8 cellular contexts compared by ENCODE assay signal in genomic region chr6:167968091-167968490, GRCh38. TPM values are rescaled to one million over a fixed set of nuclear protein-coding genes. Genes with fewer than 3 reads are reported as not detected.
DNase-seq lines count a peak whose midpoint lies in the region; ATAC-seq and TF ChIP-seq lines count a peak whose summit lies in the region.

No MANE protein-coding gene starts in this region.

- peak; percentile 86 for ATAC-seq in WTC11

- no peak overlapping the region for H3K27ac Mint-ChIP-seq in CD14-positive monocyte
- no peak overlapping the region for H3K27ac Mint-ChIP-seq in WTC11
- no peak overlapping the region for H3K27ac Mint-ChIP-seq in immature natural killer cell

- no peaks in the 10 kb centered on the region for H3K27me3 ChIP-seq in HAP-1 (ENCODE audit: low read depth)

- no peak for DNase-seq in CD14-positive monocyte (ENCODE audit: low spot score)
- peak; percentile 21 to 73 for DNase-seq in HAP-1 (ENCODE audit: low spot score in 2 of 2)
- DNase-seq in WTC11 (ENCODE audit: low spot score) = peak; percentile 83
- DNase-seq in kidney glomerular epithelial cell (lab: John Stamatoyannopoulos, UW) = peak; percentile 44
- DNase-seq in NCI-H226 = no peak
- no peak for DNase-seq in KG1 (lab: John Stamatoyannopoulos, UW)
- no peak for DNase-seq in NOMO-1 treated with DMSO at 0.1 percent for 48 hours (lab: John Stamatoyannopoulos, UW; ENCODE audit: unreplicated experiment)
- no peak for DNase-seq in immature natural killer cell

- peaks cover 0 to 6% (median 2%) of the 10 kb centered on the region in 7 donors for H3K9me3 Mint-ChIP-seq in CD14-positive monocyte
- no peaks in the 10 kb centered on the region for H3K9me3 Mint-ChIP-seq in WTC11
- no peaks in the 10 kb centered on the region for H3K9me3 Mint-ChIP-seq in immature natural killer cell

- H3K9me3 ChIP-seq in HAP-1 = no peaks in the 10 kb centered on the region

- POLR2A ChIA-PET in WTC11 (lab: Charles Lee) = no interaction called here

- no peaks in the 10 kb centered on the region for H3K4me1 Mint-ChIP-seq in CD14-positive monocyte
- H3K4me1 Mint-ChIP-seq in WTC11 = peaks cover 12% of the 10 kb centered on the region
- H3K4me1 Mint-ChIP-seq in immature natural killer cell = no peaks in the 10 kb centered on the region

- H3K36me3 Mint-ChIP-seq in CD14-positive monocyte = no peaks in the 10 kb centered on the region
- peaks cover 59% of the 10 kb centered on the region for H3K36me3 Mint-ChIP-seq in WTC11
- H3K36me3 Mint-ChIP-seq in immature natural killer cell = peaks cover 0 to 17% (median 8%) of the 10 kb centered on the region in 3 donors

- H3K36me3 ChIP-seq in HAP-1 (replicated peaks) = peaks cover 38% of the 10 kb centered on the region

- H3K4me3 Mint-ChIP-seq in CD14-positive monocyte = no peak overlapping the region
- no peak overlapping the region for H3K4me3 Mint-ChIP-seq in WTC11
- H3K4me3 Mint-ChIP-seq in immature natural killer cell = no peak overlapping the region

- in situ Hi-C loops in HAP-1 (cut with MboI; ENCODE audit: low sequenced_read_pairs) = no loop called here

- TF ChIP-seq CTCF in CD14-positive monocyte (IDR thresholded peaks at IDR 0.05) (peak; percentile 18), WTC11 (IDR thresholded peaks at IDR 0.05) (peak; percentile 60)

- H3K27me3 Mint-ChIP-seq in CD14-positive monocyte (ENCODE audit: low read depth in 3 of 3) = peaks cover 0 to 4% (median 0%) of the 10 kb centered on the region in 3 donors
- no peaks in the 10 kb centered on the region for H3K27me3 Mint-ChIP-seq in WTC11 (ENCODE audit: low read depth)
- peaks cover 2 to 4% (median 3%) of the 10 kb centered on the region in 3 donors for H3K27me3 Mint-ChIP-seq in immature natural killer cell (ENCODE audit: low read depth in 3 of 3)

- no peaks in the 10 kb centered on the region for H3K4me1 ChIP-seq in HAP-1

- no peak overlapping the region for H3K4me3 ChIP-seq in HAP-1

- intact Hi-C loops in CD14-positive monocyte (cut with micrococcal nuclease) = no loop called here

- CTCF ChIA-PET in WTC11 (lab: Charles Lee) = interaction anchor here (0.5 to 1.9 kb wide), 21 partner anchors 9 to 617 kb away, joined by 3 to 17 read pairs (median 4); no protein-coding TSS in a partner anchor

TF ChIP-seq in WTC11, 78 proteins besides CTCF, POLR2A, EP300 and RAD21:
- TF ChIP-seq HMGA2 (CRISPR knock-in tag; IDR thresholded peaks at IDR 0.05) (no peak), ZNF416 (CRISPR knock-in tag; IDR thresholded peaks at IDR 0.05) (no peak)

RNA-seq across cellular contexts. Expression of gene KIF25, which starts 29.4 kb away (rescaled TPM):
- not detected for polyA plus RNA-seq in CD14-positive monocyte
- 0.28 to 1.1 TPM (median 0.71 TPM) in 3 replicates for total RNA-seq in WTC11 (2021)
- polyA plus RNA-seq in immature natural killer cell = not detected

Comparison
In these comparisons a context has a peak if more than half of its experiments do, and no peak if none do; other contexts are left out.
1. DNase-seq: peak in HAP-1 (2 of 2), WTC11 (single experiment) and kidney glomerular epithelial cell (single experiment); none in CD14-positive monocyte (single experiment), NCI-H226 (single experiment), KG1 (single experiment), NOMO-1 treated with DMSO at 0.1 percent for 48 hours (single experiment) and immature natural killer cell (0 of 3).